1 cellular context compared by ENCODE assay signal in the genomic region with DNA sequence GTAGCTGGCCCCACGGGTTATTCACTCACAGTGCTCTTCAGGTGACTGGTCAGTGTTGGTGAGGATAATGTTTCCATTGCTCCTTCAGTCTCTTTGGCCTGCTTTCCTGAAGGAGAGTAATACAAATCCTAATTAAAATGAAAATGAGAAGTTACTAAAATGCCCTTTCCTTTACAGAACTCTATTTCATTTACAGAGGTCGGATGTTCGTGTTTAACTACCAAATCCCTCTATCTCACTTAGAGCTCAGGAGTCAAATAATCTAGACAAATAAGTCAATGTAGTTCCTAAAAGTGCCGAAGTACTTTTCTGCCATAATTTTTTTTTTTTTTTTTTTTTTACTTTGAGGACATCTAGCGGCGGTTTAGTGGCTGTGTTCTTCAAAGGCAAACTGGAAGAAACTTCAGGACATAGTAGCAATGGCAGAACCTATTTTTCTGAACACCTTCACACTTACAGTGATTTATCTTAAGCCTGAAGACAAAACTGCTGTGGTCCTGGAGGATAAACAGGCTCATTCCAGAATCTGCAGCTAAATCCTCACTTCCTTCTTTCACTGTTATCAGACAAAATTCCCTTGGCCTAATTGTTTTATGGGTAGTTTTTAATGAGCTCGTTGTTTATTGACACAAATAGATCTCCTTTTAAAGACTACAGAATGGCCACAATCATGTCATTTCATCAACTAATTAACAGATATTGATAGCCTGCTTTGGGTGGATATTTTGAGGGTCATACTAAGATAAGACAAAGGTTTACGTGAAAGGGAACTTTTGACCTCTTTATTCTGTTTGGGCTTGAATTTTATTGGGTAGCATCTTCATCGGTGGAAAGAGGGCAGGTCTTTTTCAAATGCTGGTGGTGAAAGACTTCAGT.
TF ChIP-seq lines count a peak whose summit lies in the region.

No MANE protein-coding gene starts in this region.

TF ChIP-seq in GM23338, 12 proteins besides CTCF, POLR2A, EP300 and RAD21 (continued from another document):
- TF ChIP-seq, protein P1, sequence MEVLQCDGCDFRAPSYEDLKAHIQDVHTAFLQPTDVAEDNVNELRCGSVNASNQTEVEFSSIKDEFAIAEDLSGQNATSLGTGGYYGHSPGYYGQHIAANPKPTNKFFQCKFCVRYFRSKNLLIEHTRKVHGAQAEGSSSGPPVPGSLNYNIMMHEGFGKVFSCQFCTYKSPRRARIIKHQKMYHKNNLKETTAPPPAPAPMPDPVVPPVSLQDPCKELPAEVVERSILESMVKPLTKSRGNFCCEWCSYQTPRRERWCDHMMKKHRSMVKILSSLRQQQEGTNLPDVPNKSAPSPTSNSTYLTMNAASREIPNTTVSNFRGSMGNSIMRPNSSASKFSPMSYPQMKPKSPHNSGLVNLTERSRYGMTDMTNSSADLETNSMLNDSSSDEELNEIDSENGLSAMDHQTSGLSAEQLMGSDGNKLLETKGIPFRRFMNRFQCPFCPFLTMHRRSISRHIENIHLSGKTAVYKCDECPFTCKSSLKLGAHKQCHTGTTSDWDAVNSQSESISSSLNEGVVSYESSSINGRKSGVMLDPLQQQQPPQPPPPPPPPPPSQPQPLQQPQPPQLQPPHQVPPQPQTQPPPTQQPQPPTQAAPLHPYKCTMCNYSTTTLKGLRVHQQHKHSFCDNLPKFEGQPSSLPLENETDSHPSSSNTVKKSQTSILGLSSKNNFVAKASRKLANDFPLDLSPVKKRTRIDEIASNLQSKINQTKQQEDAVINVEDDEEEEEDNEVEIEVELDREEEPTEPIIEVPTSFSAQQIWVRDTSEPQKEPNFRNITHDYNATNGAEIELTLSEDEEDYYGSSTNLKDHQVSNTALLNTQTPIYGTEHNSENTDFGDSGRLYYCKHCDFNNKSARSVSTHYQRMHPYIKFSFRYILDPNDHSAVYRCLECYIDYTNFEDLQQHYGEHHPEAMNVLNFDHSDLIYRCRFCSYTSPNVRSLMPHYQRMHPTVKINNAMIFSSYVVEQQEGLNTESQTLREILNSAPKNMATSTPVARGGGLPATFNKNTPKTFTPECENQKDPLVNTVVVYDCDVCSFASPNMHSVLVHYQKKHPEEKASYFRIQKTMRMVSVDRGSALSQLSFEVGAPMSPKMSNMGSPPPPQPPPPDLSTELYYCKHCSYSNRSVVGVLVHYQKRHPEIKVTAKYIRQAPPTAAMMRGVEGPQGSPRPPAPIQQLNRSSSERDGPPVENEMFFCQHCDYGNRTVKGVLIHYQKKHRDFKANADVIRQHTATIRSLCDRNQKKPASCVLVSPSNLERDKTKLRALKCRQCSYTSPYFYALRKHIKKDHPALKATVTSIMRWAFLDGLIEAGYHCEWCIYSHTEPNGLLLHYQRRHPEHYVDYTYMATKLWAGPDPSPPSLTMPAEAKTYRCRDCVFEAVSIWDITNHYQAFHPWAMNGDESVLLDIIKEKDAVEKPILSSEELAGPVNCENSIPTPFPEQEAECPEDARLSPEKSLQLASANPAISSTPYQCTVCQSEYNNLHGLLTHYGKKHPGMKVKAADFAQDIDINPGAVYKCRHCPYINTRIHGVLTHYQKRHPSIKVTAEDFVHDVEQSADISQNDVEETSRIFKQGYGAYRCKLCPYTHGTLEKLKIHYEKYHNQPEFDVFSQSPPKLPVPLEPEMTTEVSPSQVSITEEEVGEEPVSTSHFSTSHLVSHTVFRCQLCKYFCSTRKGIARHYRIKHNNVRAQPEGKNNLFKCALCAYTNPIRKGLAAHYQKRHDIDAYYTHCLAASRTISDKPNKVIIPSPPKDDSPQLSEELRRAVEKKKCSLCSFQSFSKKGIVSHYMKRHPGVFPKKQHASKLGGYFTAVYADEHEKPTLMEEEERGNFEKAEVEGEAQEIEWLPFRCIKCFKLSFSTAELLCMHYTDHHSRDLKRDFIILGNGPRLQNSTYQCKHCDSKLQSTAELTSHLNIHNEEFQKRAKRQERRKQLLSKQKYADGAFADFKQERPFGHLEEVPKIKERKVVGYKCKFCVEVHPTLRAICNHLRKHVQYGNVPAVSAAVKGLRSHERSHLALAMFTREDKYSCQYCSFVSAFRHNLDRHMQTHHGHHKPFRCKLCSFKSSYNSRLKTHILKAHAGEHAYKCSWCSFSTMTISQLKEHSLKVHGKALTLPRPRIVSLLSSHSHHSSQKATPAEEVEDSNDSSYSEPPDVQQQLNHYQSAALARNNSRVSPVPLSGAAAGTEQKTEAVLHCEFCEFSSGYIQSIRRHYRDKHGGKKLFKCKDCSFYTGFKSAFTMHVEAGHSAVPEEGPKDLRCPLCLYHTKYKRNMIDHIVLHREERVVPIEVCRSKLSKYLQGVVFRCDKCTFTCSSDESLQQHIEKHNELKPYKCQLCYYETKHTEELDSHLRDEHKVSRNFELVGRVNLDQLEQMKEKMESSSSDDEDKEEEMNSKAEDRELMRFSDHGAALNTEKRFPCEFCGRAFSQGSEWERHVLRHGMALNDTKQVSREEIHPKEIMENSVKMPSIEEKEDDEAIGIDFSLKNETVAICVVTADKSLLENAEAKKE (CRISPR knock-in tag; IDR thresholded peaks at IDR 0.05), result no peak
- TF ChIP-seq POLR2AphosphoS5 (IDR thresholded peaks at IDR 0.05; ENCODE audit: low read depth) (no peak), JUNB (IDR thresholded peaks at IDR 0.05; ENCODE audit: unreplicated experiment) (no peak)
